Comparison of ENCODE assay signal across 7 cellular contexts in genomic region chr6:13614126-13614925, GRCh38. TPM values are rescaled to one million over a fixed set of nuclear protein-coding genes. Genes with fewer than 3 reads are reported as not detected.
A peak's percentile ranks its signal among the peaks of the same experiment; 100 is the strongest.
DNase-seq lines count a peak whose midpoint lies in the region; ATAC-seq and TF ChIP-seq lines count a peak whose summit lies in the region.

No MANE protein-coding gene starts in this region.

- H3K27me3 Mint-ChIP-seq in effector memory CD8-positive, alpha-beta T cell, result no peaks in the 10 kb centered on the region

- WGBS in mesenchymal stem cell, result 7% methylated on average over 37 of the region's 38 CpGs
- WGBS in testis, 2 donors, result 6 to 7% methylated on average over 21 to 38 of the region's 38 CpGs

- H3K4ac ChIP-seq in mesenchymal stem cell (ENCODE audit: low read depth in 1 of 2, low read length in 2 of 2), result peak overlapping the region; percentile 62 to 86

- peaks cover 43% of the 10 kb centered on the region for H3K36me3 Mint-ChIP-seq in effector memory CD8-positive, alpha-beta T cell (ENCODE audit: insufficient read depth)

- peaks cover 37% of the 10 kb centered on the region for H3K79me2 ChIP-seq in SU-DHL-6 (ENCODE audit: insufficient read depth, low read length)

- H3K9me3 ChIP-seq in ES-I3 (ENCODE audit: control insufficient read depth, insufficient read depth, low read length), result no peaks in the 10 kb centered on the region
- H3K9me3 ChIP-seq in HUES6 (ENCODE audit: control insufficient read depth, insufficient read depth, low read depth, low read length), result no peaks in the 10 kb centered on the region
- no peaks in the 10 kb centered on the region for H3K9me3 ChIP-seq in SU-DHL-6 (ENCODE audit: insufficient read depth, low read length)
- H3K9me3 ChIP-seq in mesenchymal stem cell (ENCODE audit: control insufficient read depth, low read length), result no peaks in the 10 kb centered on the region
- no peaks in the 10 kb centered on the region for H3K9me3 ChIP-seq in testis

- peak overlapping the region; percentile 97 to 99 for H3K27ac Mint-ChIP-seq in effector memory CD8-positive, alpha-beta T cell

- no peaks in the 10 kb centered on the region for H3K9me3 Mint-ChIP-seq in effector memory CD8-positive, alpha-beta T cell

- peak overlapping the region; percentile 10 for H2AK5ac ChIP-seq in mesenchymal stem cell (ENCODE audit: low read length, severe bottlenecking)

- H3F3A ChIP-seq in SU-DHL-6 (ENCODE audit: insufficient read depth), result peaks cover 38% of the 10 kb centered on the region

- H3K27me3 ChIP-seq in HUES6 (ENCODE audit: control insufficient read depth, insufficient read depth, low read length) (no peaks in the 10 kb centered on the region), SU-DHL-6 (ENCODE audit: low read length) (no peaks in the 10 kb centered on the region), mesenchymal stem cell (ENCODE audit: control insufficient read depth in 1 of 2, insufficient read depth in 1 of 2, low read length in 2 of 2) (no peaks in the 10 kb centered on the region), testis (no peaks in the 10 kb centered on the region)

- TF ChIP-seq CTCF in SU-DHL-6 (IDR thresholded peaks at IDR 0.05; ENCODE audit: insufficient read depth, low read length, poor library complexity, severe bottlenecking), result no peak
- no peak for TF ChIP-seq CTCF in testis (IDR thresholded peaks at IDR 0.05)

- peaks cover 16% of the 10 kb centered on the region for H4K20me1 ChIP-seq in SU-DHL-6 (ENCODE audit: low read depth, low read length)

- H3K4me1 ChIP-seq in ES-I3 (ENCODE audit: insufficient read depth, low read length), result peaks cover 12% of the 10 kb centered on the region
- H3K4me1 ChIP-seq in HUES6 (ENCODE audit: control insufficient read depth, insufficient read depth, low read length), result peaks cover 6% of the 10 kb centered on the region; the same call in 1 of the 2 replicates
- no peaks in the 10 kb centered on the region for H3K4me1 ChIP-seq in mesenchymal stem cell (ENCODE audit: control insufficient read depth, insufficient read depth, low read depth, low read length)
- peaks cover 9% of the 10 kb centered on the region for H3K4me1 ChIP-seq in testis

- H3K9ac ChIP-seq in ES-I3 (ENCODE audit: low read depth, low read length) (peak overlapping the region; percentile 97), HUES6 (ENCODE audit: low read length) (peak overlapping the region; percentile 94), SU-DHL-6 (ENCODE audit: low read length) (peak overlapping the region; percentile 74), mesenchymal stem cell (ENCODE audit: low read length) (peak overlapping the region; percentile 99)

- peak overlapping the region; percentile 70 for H3K27ac ChIP-seq in HUES6 (ENCODE audit: low read depth, low read length)
- H3K27ac ChIP-seq in SU-DHL-6 (ENCODE audit: low read depth, low read length), result peak overlapping the region; percentile 55
- peak overlapping the region; percentile 89 for H3K27ac ChIP-seq in mesenchymal stem cell (ENCODE audit: low read length, poor library complexity, severe bottlenecking)
- peak overlapping the region; percentile 81 to 93 for H3K27ac ChIP-seq in testis

- H2BK120ac ChIP-seq in mesenchymal stem cell (ENCODE audit: low read depth, low read length), result peak overlapping the region; percentile 39

- peaks cover 13% of the 10 kb centered on the region for H3K79me1 ChIP-seq in mesenchymal stem cell (replicated peaks; ENCODE audit: low read length, poor library complexity, severe bottlenecking)

- H3K36me3 ChIP-seq in ES-I3 (ENCODE audit: insufficient read depth, low read length) (peaks cover 23% of the 10 kb centered on the region), HUES6 (ENCODE audit: control insufficient read depth, insufficient read depth, low read length) (peaks cover 35% of the 10 kb centered on the region), SU-DHL-6 (ENCODE audit: low read length) (peaks cover 26% of the 10 kb centered on the region), mesenchymal stem cell (ENCODE audit: control insufficient read depth in 1 of 2, insufficient read depth in 2 of 2, low read depth in 1 of 2, low read length in 2 of 2) (peaks cover 5 to 33% of the 10 kb centered on the region in 2 experiments), testis (ENCODE audit: low read depth, missing control alignments) (no peaks in the 10 kb centered on the region)

- peak overlapping the region in 1 of 2 experiments; percentile 77 for H3K23ac ChIP-seq in mesenchymal stem cell (ENCODE audit: low read length in 2 of 2)

- H2BK5ac ChIP-seq in mesenchymal stem cell (ENCODE audit: low read depth, low read length, poor library complexity, severe bottlenecking), result peak overlapping the region; percentile 36

- peak overlapping the region; percentile 47 for H4K8ac ChIP-seq in mesenchymal stem cell (ENCODE audit: low read length)

- ATAC-seq in GM21529 (IDR thresholded peaks at IDR 0.05; ENCODE audit: unreplicated experiment), result peak; percentile 26
- peak; percentile 7 for ATAC-seq in effector memory CD8-positive, alpha-beta T cell (replicated peaks)

- peak overlapping the region; percentile 95 to 97 for H3K4me3 Mint-ChIP-seq in effector memory CD8-positive, alpha-beta T cell

- no peak overlapping the region for H2BK15ac ChIP-seq in mesenchymal stem cell (ENCODE audit: low read depth, poor library complexity, severe bottlenecking)

- no peak overlapping the region for H2BK12ac ChIP-seq in mesenchymal stem cell (ENCODE audit: low read length in 2 of 2)

- H4K91ac ChIP-seq in mesenchymal stem cell (ENCODE audit: low read length), result peak overlapping the region; percentile 79

- H3K4me1 Mint-ChIP-seq in effector memory CD8-positive, alpha-beta T cell (ENCODE audit: low read depth in 2 of 2), result peaks cover 21 to 34% of the 10 kb centered on the region in 2 donors

- peak overlapping the region; percentile 90 for H3K4me3 ChIP-seq in HUES6 (ENCODE audit: low read depth, low read length)
- H3K4me3 ChIP-seq in SU-DHL-6 (ENCODE audit: insufficient read depth, low read length, poor library complexity, severe bottlenecking), result peak overlapping the region; percentile 77
- peak overlapping the region; percentile 80 to 98 for H3K4me3 ChIP-seq in mesenchymal stem cell (ENCODE audit: insufficient read depth in 1 of 2, low read depth in 1 of 2, low read length in 2 of 2)
- H3K4me3 ChIP-seq in testis, result peak overlapping the region; percentile 92 to 94

- intact Hi-C loops in testis (cut with DNase I; ENCODE audit: low total_unique reads), result no loop called here

- H3K14ac ChIP-seq in mesenchymal stem cell (ENCODE audit: low read length in 2 of 2), result peak overlapping the region in 1 of 2 experiments; percentile 86

- H3K4me2 ChIP-seq in SU-DHL-6 (ENCODE audit: low read depth, low read length, poor library complexity, severe bottlenecking) (peak overlapping the region; percentile 67), mesenchymal stem cell (ENCODE audit: low read length, poor library complexity, severe bottlenecking) (peak overlapping the region; percentile 79)

- TF ChIP-seq POLR2A in testis (IDR thresholded peaks at IDR 0.05), result no peak

- DNase-seq in effector memory CD8-positive, alpha-beta T cell, result no peak
- no peak for DNase-seq in mesenchymal stem cell
- DNase-seq in testis, result peak; percentile 63

- H2AFZ ChIP-seq in SU-DHL-6 (ENCODE audit: low read depth, low read length, severe bottlenecking), result peak overlapping the region; percentile 58
- H2AFZ ChIP-seq in mesenchymal stem cell (ENCODE audit: low read depth, low read length), result peak overlapping the region; percentile 73

- H3K18ac ChIP-seq in mesenchymal stem cell (ENCODE audit: low read depth in 1 of 2, low read length in 2 of 2), result peak overlapping the region; percentile 79 to 93

- H3K9me2 ChIP-seq in SU-DHL-6 (replicated peaks; ENCODE audit: insufficient read depth, low read length), result no peaks in the 10 kb centered on the region

RNA-seq across cellular contexts. Expression of gene NOL7, which starts 0.8 kb away (rescaled TPM):
- 110 TPM for polyA plus RNA-seq in mesenchymal stem cell (2013, experiment 1 of 2)
- 108 TPM for polyA plus RNA-seq in mesenchymal stem cell (2013, experiment 2 of 2)
- 10 to 100 TPM; 87.6 to 92.9 TPM for total RNA-seq in testis
- polyA plus RNA-seq in testis (ENCODE audit: insufficient read depth, low read depth, low replicate concordance), result 74.4 TPM

RNA-seq across cellular contexts. Expression of gene SIRT5, which starts 39.9 kb away (rescaled TPM):
- polyA plus RNA-seq in mesenchymal stem cell (2013, experiment 1 of 2), result 6.4 TPM
- polyA plus RNA-seq in mesenchymal stem cell (2013, experiment 2 of 2), result 5.4 TPM
- 10 to 100 TPM; 15.7 to 22.1 TPM for total RNA-seq in testis
- polyA plus RNA-seq in testis (ENCODE audit: insufficient read depth, low read depth, low replicate concordance), result 11.2 TPM
